In the genomic region with DNA sequence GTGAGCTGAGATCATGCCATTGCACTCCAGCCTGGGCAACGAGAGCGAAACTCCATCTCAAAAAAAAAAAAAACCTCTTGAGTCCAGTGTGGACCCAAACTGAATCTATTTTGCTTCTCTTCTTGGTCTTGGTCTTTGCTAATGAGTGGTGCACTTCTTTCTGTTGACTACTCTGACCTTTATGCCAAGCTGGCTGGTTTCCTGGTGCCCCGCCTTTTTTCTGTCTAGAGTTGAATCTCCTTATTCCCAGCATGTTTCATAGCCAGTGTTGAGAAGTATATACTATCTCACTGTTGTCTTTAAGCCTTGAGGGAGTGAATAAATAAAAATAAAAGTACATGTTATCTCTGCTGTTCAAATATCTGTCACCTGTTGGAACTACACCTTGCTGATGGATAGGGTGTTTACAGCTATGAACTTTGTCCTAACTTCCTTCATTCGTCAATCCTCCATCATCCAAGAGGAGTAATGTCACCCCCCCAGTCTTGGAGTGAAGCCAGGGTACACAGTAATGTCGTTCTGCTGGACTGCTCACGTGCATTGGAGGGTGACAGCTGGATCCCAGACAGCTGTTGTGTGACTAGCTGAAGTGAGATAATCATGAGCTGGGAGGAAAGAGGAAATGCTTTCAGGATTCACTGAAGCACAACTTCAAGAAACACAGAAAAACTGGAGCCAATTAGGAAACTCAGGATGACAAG, we compare ENCODE assay signal across 9 cellular contexts.
A peak's percentile ranks its signal among the peaks of the same experiment; 100 is the strongest.
DNase-seq lines count a peak whose midpoint lies in the region; ATAC-seq and TF ChIP-seq lines count a peak whose summit lies in the region.
"Had no signal": no experiment of that assay in that cellular context is flagged by ENCODE, and none has a peak within 500 bp of the region (broad histone marks: within the 10 kb centered on the region; RNA-seq: fewer than 3 reads in every experiment).

No MANE protein-coding gene starts in this region.

- TF ChIP-seq CTCF in foreskin fibroblast (IDR thresholded peaks at IDR 0.05; ENCODE audit: low read depth, low read length): no peak
- TF ChIP-seq CTCF in thyroid gland (IDR thresholded peaks at IDR 0.05): no peak

- in situ Hi-C loops in GM23248 (cut with MboI): no loop called here

- ATAC-seq in GM21723 (IDR thresholded peaks at IDR 0.05; ENCODE audit: unreplicated experiment) (no peak), GM19467 (IDR thresholded peaks at IDR 0.05; ENCODE audit: unreplicated experiment) (no peak)
- no peak for ATAC-seq in stimulated activated naive CD8-positive, alpha-beta T cell treated with anti-CD3 and anti-CD28 coated beads, Interleukin-15, amount 100 ng/mL, for 72 hours

- peak overlapping the region; percentile 45; the same call in 1 of the 2 replicates for H3K9ac ChIP-seq in GM23248

- H4K20me1 ChIP-seq in GM23248 (ENCODE audit: insufficient read depth): no peaks in the 10 kb centered on the region

- no peaks in the 10 kb centered on the region for H3K79me2 ChIP-seq in GM23248 (ENCODE audit: insufficient read depth)

- H3K27me3 ChIP-seq in GM23248 (replicated peaks; ENCODE audit: insufficient read depth) (no peaks in the 10 kb centered on the region), thyroid gland (no peaks in the 10 kb centered on the region)
- H3K27me3 ChIP-seq: SJSA1 had no signal

- peak overlapping the region; percentile 54 for H3K4me2 ChIP-seq in GM23248 (ENCODE audit: unreplicated experiment)

- H3K27ac Mint-ChIP-seq in stimulated activated naive CD8-positive, alpha-beta T cell treated with anti-CD3 and anti-CD28 coated beads, Interleukin-15, amount 100 ng/mL, for 72 hours: no peak overlapping the region

- H3K27ac ChIP-seq in GM23248 (peak overlapping the region; percentile 71), thyroid gland (no peak overlapping the region)
- H3K27ac ChIP-seq: SJSA1 had no signal

- H3K4me3 ChIP-seq in GM23248 (peak overlapping the region; percentile 32), foreskin fibroblast (ENCODE audit: low read depth in 1 of 2, low read length in 2 of 2) (peak overlapping the region in 1 of 2 donors; percentile 3), thyroid gland (replicated peaks in 1 of 3) (no peak overlapping the region)
- H3K4me3 ChIP-seq: SJSA1 had no signal

- intact Hi-C loops in thyroid gland (cut with DNase I): no loop called here

- H3K27me3 Mint-ChIP-seq in stimulated activated naive CD8-positive, alpha-beta T cell treated with anti-CD3 and anti-CD28 coated beads, Interleukin-15, amount 100 ng/mL, for 72 hours: peaks cover 8% of the 10 kb centered on the region

- H3K4me1 ChIP-seq in GM23248 (ENCODE audit: insufficient read depth) (peaks cover 17% of the 10 kb centered on the region), thyroid gland (peaks cover 6 to 8% of the 10 kb centered on the region in 2 donors)
- H3K4me1 ChIP-seq: SJSA1 had no signal

- H3K9me3 ChIP-seq in GM23248 (ENCODE audit: low read depth) (no peaks in the 10 kb centered on the region), thyroid gland (no peaks in the 10 kb centered on the region)
- H3K9me3 ChIP-seq: SJSA1 had no signal

- H3K4me1 Mint-ChIP-seq in stimulated activated naive CD8-positive, alpha-beta T cell treated with anti-CD3 and anti-CD28 coated beads, Interleukin-15, amount 100 ng/mL, for 72 hours: no peaks in the 10 kb centered on the region

- no peak overlapping the region for H3K4me3 Mint-ChIP-seq in stimulated activated naive CD8-positive, alpha-beta T cell treated with anti-CD3 and anti-CD28 coated beads, Interleukin-15, amount 100 ng/mL, for 72 hours
- H3K4me3 Mint-ChIP-seq: brain had no signal

- H2AFZ ChIP-seq in GM23248: peak overlapping the region; percentile 29; the same call in 1 of the 2 replicates

- 49 to 50% methylated on average over 6 of the region's 6 CpGs for WGBS in GM23248 (ENCODE audit: low coverage in 1 of 2, low lambda C conversion rate in 2 of 2, missing lambda C conversion rate in 2 of 2), 2 experiments
- 39 to 41% methylated on average over 6 of the region's 6 CpGs for WGBS in thyroid gland, 2 donors

- H3K36me3 ChIP-seq in GM23248 (ENCODE audit: low read depth) (no peaks in the 10 kb centered on the region), thyroid gland (no peaks in the 10 kb centered on the region)
- H3K36me3 ChIP-seq: SJSA1 had no signal

- no peaks in the 10 kb centered on the region for H3K9me3 Mint-ChIP-seq in stimulated activated naive CD8-positive, alpha-beta T cell treated with anti-CD3 and anti-CD28 coated beads, Interleukin-15, amount 100 ng/mL, for 72 hours

- no peak for TF ChIP-seq POLR2A in thyroid gland (IDR thresholded peaks at IDR 0.05)

- H3F3A ChIP-seq in GM23248 (ENCODE audit: insufficient read depth): peaks cover 24% of the 10 kb centered on the region

- DNase-seq in GM23248: peak; percentile 81
- DNase-seq in NCI-H69 (lab: John Stamatoyannopoulos, UW): peak; percentile 82
- peak; percentile 93 for DNase-seq in foreskin fibroblast
- peak; percentile 76 to 90 for DNase-seq in thyroid gland
- no peak for DNase-seq in stimulated activated naive CD8-positive, alpha-beta T cell treated with anti-CD3 and anti-CD28 coated beads, Interleukin-15, amount 100 ng/mL, for 72 hours

- H3K9me2 ChIP-seq in GM23248 (ENCODE audit: insufficient read depth): no peaks in the 10 kb centered on the region

Comparison
In these comparisons a context has a peak if more than half of its experiments do, and no peak if none do; other contexts are left out.
1. DNase-seq: peak in GM23248 (single experiment), NCI-H69 (single experiment), foreskin fibroblast (2 of 2) and thyroid gland (2 of 2); none in stimulated activated naive CD8-positive, alpha-beta T cell treated with anti-CD3 and anti-CD28 coated beads, Interleukin-15, amount 100 ng/mL, for 72 hours (0 of 2).